Comparison of ENCODE assay signal across 13 cellular contexts in the genomic region with DNA sequence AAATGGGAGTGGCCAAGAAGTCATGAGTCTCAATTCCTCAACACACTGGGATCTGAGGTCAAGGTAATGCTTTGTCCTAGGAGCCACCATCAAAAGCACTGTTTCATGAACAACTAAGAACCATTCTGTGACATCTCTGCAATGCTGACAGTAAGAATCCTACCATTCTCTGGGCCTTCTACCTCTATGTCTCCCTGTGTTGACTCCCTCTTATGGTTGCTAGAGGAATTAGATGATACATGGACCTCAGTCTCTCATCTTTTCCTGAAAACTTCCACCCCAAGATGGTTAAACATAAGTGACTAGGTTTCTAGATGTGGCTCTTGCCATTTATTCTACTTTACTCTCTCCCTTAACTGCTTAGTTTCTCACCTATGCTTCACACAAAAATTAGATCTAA. TPM values are rescaled to one million over a fixed set of nuclear protein-coding genes. Genes with fewer than 3 reads are reported as not detected.
DNase-seq lines count a peak whose midpoint lies in the region; ATAC-seq and TF ChIP-seq lines count a peak whose summit lies in the region.
"Had no signal": no experiment of that assay in that cellular context is flagged by ENCODE, and none has a peak within 500 bp of the region (broad histone marks: within the 10 kb centered on the region; RNA-seq: fewer than 3 reads in every experiment).

No MANE protein-coding gene starts in this region.

- no peaks in the 10 kb centered on the region for H3K27me3 ChIP-seq in CD4-positive, CD25-positive, alpha-beta regulatory T cell (ENCODE audit: control insufficient read depth, insufficient read depth, low read length)
- H3K27me3 ChIP-seq in Panc1 (ENCODE audit: control insufficient read depth, insufficient read depth, low read length) (no peaks in the 10 kb centered on the region), fibroblast of lung (ENCODE audit: control insufficient read depth, insufficient read depth, low read length) (no peaks in the 10 kb centered on the region), hepatocyte (no peaks in the 10 kb centered on the region)
- H3K27me3 ChIP-seq: breast epithelium had no signal

- H3K79me2 ChIP-seq in fibroblast of lung (ENCODE audit: control insufficient read depth, insufficient read depth, low read length) (peaks cover 65% of the 10 kb centered on the region), hepatocyte (peaks cover 69% of the 10 kb centered on the region)

- H3K9ac ChIP-seq in fibroblast of lung (ENCODE audit: insufficient read depth, low read length): no peak overlapping the region

- intact Hi-C loops in Panc1 (cut with micrococcal nuclease; ENCODE audit: unreplicated experiment): no loop called here

- no peak overlapping the region for H3K4me3 ChIP-seq in CD4-positive, CD25-positive, alpha-beta regulatory T cell (ENCODE audit: low read depth, low read length)
- H3K4me3 ChIP-seq in Panc1 (ENCODE audit: low read depth in 2 of 2, low read length in 2 of 2) (no peak overlapping the region), fibroblast of lung (replicated peaks in 1 of 4; ENCODE audit: control extremely low read depth in 1 of 4, insufficient read depth in 1 of 4, low read depth in 3 of 4, low read length in 4 of 4) (no peak overlapping the region), hepatocyte (no peak overlapping the region)
- H3K4me3 ChIP-seq: breast epithelium had no signal

- no peak for ATAC-seq in CD4-positive, CD25-positive, alpha-beta regulatory T cell (ENCODE audit: low read depth in 2 of 2)
- ATAC-seq in Panc1: peak; percentile 85; the same call in 1 of the 2 replicates

- in situ Hi-C loops in Panc1 (cut with HindIII; ENCODE audit: low pct_unique_long_range_greater_than_20kb, low sequenced_read_pairs): no loop called here

- H3K9me3 Mint-ChIP-seq in CD4-positive, CD25-positive, alpha-beta regulatory T cell: no peaks in the 10 kb centered on the region
- H3K9me3 Mint-ChIP-seq: activated CD4-positive, alpha-beta T cell treated with anti-CD3 and anti-CD28 coated beads, Interleukin-2, amount 10 ng/mL, durations not matched to agents 7 days and 5 days had no signal

- H3K9me3 ChIP-seq in CD4-positive, CD25-positive, alpha-beta regulatory T cell (ENCODE audit: control insufficient read depth in 2 of 2, low read length in 2 of 2): no peaks in the 10 kb centered on the region
- H3K9me3 ChIP-seq in Panc1 (ENCODE audit: control insufficient read depth, insufficient read depth, low read depth, low read length) (no peaks in the 10 kb centered on the region), fibroblast of lung (ENCODE audit: control insufficient read depth, insufficient read depth, low read depth, low read length) (no peaks in the 10 kb centered on the region), hepatocyte (ENCODE audit: low read depth) (no peaks in the 10 kb centered on the region)
- H3K9me3 ChIP-seq: breast epithelium had no signal

- H3K27me3 Mint-ChIP-seq in CD4-positive, CD25-positive, alpha-beta regulatory T cell: no peaks in the 10 kb centered on the region
- H3K27me3 Mint-ChIP-seq: activated CD4-positive, alpha-beta T cell treated with anti-CD3 and anti-CD28 coated beads, Interleukin-2, amount 10 ng/mL, durations not matched to agents 7 days and 5 days had no signal

- H3K4me2 ChIP-seq in fibroblast of lung (ENCODE audit: extremely low read depth, insufficient read depth, low read length): no peak overlapping the region
- H3K4me2 ChIP-seq in hepatocyte: no peak overlapping the region

- no peaks in the 10 kb centered on the region for H4K20me1 ChIP-seq in fibroblast of lung (ENCODE audit: control insufficient read depth, extremely low read depth, insufficient read depth, low read length)
- H4K20me1 ChIP-seq in hepatocyte (ENCODE audit: insufficient read depth, poor library complexity, severe bottlenecking): peaks cover 9% of the 10 kb centered on the region

- H3K27ac Mint-ChIP-seq in CD4-positive, CD25-positive, alpha-beta regulatory T cell: peak overlapping the region in 2 of 3 donors; percentile 25 to 45
- H3K27ac Mint-ChIP-seq: activated CD4-positive, alpha-beta T cell treated with anti-CD3 and anti-CD28 coated beads, Interleukin-2, amount 10 ng/mL, durations not matched to agents 7 days and 5 days had no signal

- POLR2A ChIA-PET in Panc1 (lab: Charles Lee): no interaction called here

- peak; percentile 33; the same call in 1 of the 3 replicates for TF ChIP-seq CTCF in GM12872 (IDR thresholded peaks at IDR 0.05; ENCODE audit: insufficient read depth, low read depth, low read length)
- TF ChIP-seq CTCF in Panc1 (IDR thresholded peaks at IDR 0.05): peak; percentile 42; the same call in 1 of the 2 replicates
- peak; percentile 8 to 9 for TF ChIP-seq CTCF in fibroblast of lung (conservative IDR thresholded peaks at IDR 0.05 in 1 of 2, IDR thresholded peaks at IDR 0.05 in 1 of 2; ENCODE audit: low read depth in 1 of 2, low read length in 2 of 2)
- no peak for TF ChIP-seq CTCF in hepatocyte (IDR thresholded peaks at IDR 0.05; ENCODE audit: poor library complexity)

- H3K36me3 ChIP-seq in CD4-positive, CD25-positive, alpha-beta regulatory T cell (ENCODE audit: control insufficient read depth, insufficient read depth, low read length): peaks cover 57% of the 10 kb centered on the region
- peaks cover 60% of the 10 kb centered on the region for H3K36me3 ChIP-seq in Panc1 (ENCODE audit: control insufficient read depth, insufficient read depth, low read length)
- H3K36me3 ChIP-seq in fibroblast of lung (ENCODE audit: control insufficient read depth, insufficient read depth, low read length): peaks cover 5% of the 10 kb centered on the region
- no peaks in the 10 kb centered on the region for H3K36me3 ChIP-seq in hepatocyte (replicated peaks; ENCODE audit: insufficient read depth, low read depth)
- H3K36me3 ChIP-seq: breast epithelium had no signal

- CTCF ChIA-PET in Panc1 (lab: Charles Lee): no interaction called here

- no peaks in the 10 kb centered on the region for H3K4me1 ChIP-seq in CD4-positive, CD25-positive, alpha-beta regulatory T cell (ENCODE audit: control insufficient read depth, insufficient read depth, low read length, poor library complexity, severe bottlenecking)
- H3K4me1 ChIP-seq in Panc1 (ENCODE audit: control insufficient read depth, insufficient read depth, low read length) (0 out of 2 replicates have a peak, but pooled peaks cover 3% of the 10 kb centered on the region), fibroblast of lung (ENCODE audit: control insufficient read depth, extremely low read depth, insufficient read depth, low read length) (no peaks in the 10 kb centered on the region), hepatocyte (ENCODE audit: insufficient read depth) (no peaks in the 10 kb centered on the region)
- H3K4me1 ChIP-seq: breast epithelium had no signal

- no peak overlapping the region for H3K27ac ChIP-seq in CD4-positive, CD25-positive, alpha-beta regulatory T cell (ENCODE audit: insufficient read depth, low read length, poor library complexity, severe bottlenecking)
- H3K27ac ChIP-seq in Panc1 (ENCODE audit: low read length): no peak overlapping the region
- H3K27ac ChIP-seq in fibroblast of lung (ENCODE audit: insufficient read depth, low read length): no peak overlapping the region
- no peak overlapping the region for H3K27ac ChIP-seq in hepatocyte
- H3K27ac ChIP-seq: breast epithelium had no signal

- H2AFZ ChIP-seq in fibroblast of lung (ENCODE audit: low read length) (no peak overlapping the region), hepatocyte (no peak overlapping the region)

- H3K4me1 Mint-ChIP-seq in CD4-positive, CD25-positive, alpha-beta regulatory T cell: peaks cover 27 to 54% (median 43%) of the 10 kb centered on the region in 4 donors

- peak overlapping the region in 1 of 4 donors; percentile 48 for H3K4me3 Mint-ChIP-seq in CD4-positive, CD25-positive, alpha-beta regulatory T cell
- H3K4me3 Mint-ChIP-seq: activated CD4-positive, alpha-beta T cell treated with anti-CD3 and anti-CD28 coated beads, Interleukin-2, amount 10 ng/mL, durations not matched to agents 7 days and 5 days had no signal

- DNase-seq in CD4-positive, CD25-positive, alpha-beta regulatory T cell: no peak
- DNase-seq in Panc1 (ENCODE audit: low read depth, low spot score): no peak
- DNase-seq in fibroblast of lung (ENCODE audit: low read depth in 2 of 2): no peak
- no peak for DNase-seq in hepatocyte (ENCODE audit: low spot score)
- DNase-seq in stimulated activated naive CD4-positive, alpha-beta T cell treated with Interleukin-2 at 50 U/mL for 16 hours (lab: John Stamatoyannopoulos, UW): no peak
- DNase-seq in dedifferentiated amniotic fluid mesenchymal stem cell (ENCODE audit: extremely low spot score): no peak
- no peak for DNase-seq in NCI-H1436 treated with DMSO at 0.1 percent for 48 hours (lab: John Stamatoyannopoulos, UW)
- DNase-seq: activated CD4-positive, alpha-beta T cell treated with anti-CD3 and anti-CD28 coated beads, Interleukin-2, amount 10 ng/mL, durations not matched to agents 7 days and 5 days; midbrain; NCI-H1048; stimulated activated CD8-positive, alpha-beta memory T cell treated with anti-CD3 and anti-CD28 coated beads, Interleukin-4, amount 100 ng/mL, for 48 hours had no signal

- no TSS peak for BruUV-seq in Panc1 (replicated peaks; lab: Mats Ljungman, UMichigan)

- peaks cover 39% of the 10 kb centered on the region for H3K36me3 Mint-ChIP-seq in CD4-positive, CD25-positive, alpha-beta regulatory T cell

- no peaks in the 10 kb centered on the region for H3K9me2 ChIP-seq in hepatocyte (replicated peaks; ENCODE audit: insufficient read depth)

RNA-seq across cellular contexts. Expression of gene MTRF1L, which starts 9.1 kb away (rescaled TPM):
- total RNA-seq in CD4-positive, CD25-positive, alpha-beta regulatory T cell: 17.2 TPM
- 10 to 100 TPM in 2 of 4 donors, 1 to 10 TPM in 2; 7.6 to 12.0 (median 9.2) TPM for polyA plus RNA-seq in CD4-positive, CD25-positive, alpha-beta regulatory T cell
- total RNA-seq in Panc1 (2021; ENCODE audit: unreplicated experiment) (22.7 TPM), fibroblast of lung (13.4 and 15.7 TPM in 2 replicates), hepatocyte (16.7 and 17.4 TPM in 2 replicates)
- polyA plus RNA-seq in Panc1 (2012; ENCODE audit: insufficient read length): 10.5 TPM
- polyA plus RNA-seq in fibroblast of lung (17.8 and 20.0 TPM in 2 replicates), hepatocyte (16.1 and 19.0 TPM in 2 replicates)
- 14.2 and 17.5 TPM in 2 replicates for polyA plus RNA-seq in fibroblast of lung (2012)
- 0.37 and 0.47 TPM in 2 replicates for polyA minus RNA-seq in fibroblast of lung (ENCODE audit: low replicate concordance)

RNA-seq across cellular contexts. Expression of gene FBXO5, which starts 10.6 kb away (rescaled TPM):
- total RNA-seq in CD4-positive, CD25-positive, alpha-beta regulatory T cell: 7.9 TPM
- 1 to 10 TPM; 5.6 to 9.2 (median 7.7) TPM for polyA plus RNA-seq in CD4-positive, CD25-positive, alpha-beta regulatory T cell
- total RNA-seq in Panc1 (2021; ENCODE audit: unreplicated experiment): 33.6 TPM
- polyA plus RNA-seq in Panc1 (2012; ENCODE audit: insufficient read length): 7.0 TPM
- 6.9 and 8.4 TPM in 2 replicates for total RNA-seq in fibroblast of lung
- polyA plus RNA-seq in fibroblast of lung: 11.7 and 26.1 TPM in 2 replicates
- polyA plus RNA-seq in fibroblast of lung (2012): 7.9 and 16.8 TPM in 2 replicates
- polyA minus RNA-seq in fibroblast of lung (ENCODE audit: low replicate concordance): 0.12 and 1.0 TPM in 2 replicates
- 9.2 and 9.7 TPM in 2 replicates for total RNA-seq in hepatocyte
- 4.7 and 5.2 TPM in 2 replicates for polyA plus RNA-seq in hepatocyte
